ENCODE assay signal across 8 cellular contexts in genomic region chr22:19909350-19910179, GRCh38. TPM values are rescaled to one million over a fixed set of nuclear protein-coding genes. Genes with fewer than 3 reads are reported as not detected.
DNase-seq lines count a peak whose midpoint lies in the region; ATAC-seq and TF ChIP-seq lines count a peak whose summit lies in the region.

No MANE protein-coding gene starts in this region.

- H3K4me1 ChIP-seq in lung (ENCODE audit: control insufficient read depth in 2 of 2, insufficient read depth in 2 of 2, low read length in 2 of 2) = no peaks in the 10 kb centered on the region

- TF ChIP-seq CTCF in AG09319 (IDR thresholded peaks at IDR 0.05; ENCODE audit: low read depth, low read length) = peak; percentile 94
- TF ChIP-seq CTCF in dorsolateral prefrontal cortex (IDR thresholded peaks at IDR 0.05 in 54 of 56, conservative IDR thresholded peaks at IDR 0.05 in 2 of 56; ENCODE audit: low read depth in 1 of 56, partially characterized antibody in 56 of 56) = peak; percentile 60 to 93 (median 88)
- peak; percentile 95 for TF ChIP-seq CTCF in lung (IDR thresholded peaks at IDR 0.05; ENCODE audit: control extremely low read depth, extremely low read depth)

- H3K4me3 ChIP-seq in dorsolateral prefrontal cortex = no peak overlapping the region
- H3K4me3 ChIP-seq in lung = no peak overlapping the region

- intact Hi-C loops in dorsolateral prefrontal cortex (cut with DNase I) = loop anchor here (1.0 to 10.0 kb wide), 3 partner anchors 115 to 179 kb away; no protein-coding TSS in a partner anchor

- DNase-seq in AG09319 (ENCODE audit: extremely low read depth, low read depth) (peak; percentile 50), HCEC 1CT (peak; percentile 56), NCI-H82 treated with DMSO at 0.1 percent for 48 hours (lab: John Stamatoyannopoulos, UW; ENCODE audit: unreplicated experiment) (peak; percentile 27), dorsolateral prefrontal cortex (peak; percentile 79 to 92 (median 85)), lung (ENCODE audit: low spot score) (peak; percentile 81)
- DNase-seq in activated CD4-positive, alpha-beta T cell treated with anti-CD3 and anti-CD28 coated beads, Interleukin-2, amount 50 U/mL, for 48 hours = peak; percentile 86 to 88
- DNase-seq in stimulated activated CD8-positive, alpha-beta memory T cell treated with anti-CD3 and anti-CD28 coated beads, Interleukin-12 subunit alpha, Interleukin-12 subunit beta, amount 100 ng/mL, for 24 hours (ENCODE audit: extremely low read depth) = peak; percentile 59

- H3K27ac ChIP-seq in dorsolateral prefrontal cortex = no peak overlapping the region
- no peak overlapping the region for H3K27ac ChIP-seq in lung (ENCODE audit: low read depth in 1 of 2, low read length in 1 of 2)

- H3K27me3 ChIP-seq in dorsolateral prefrontal cortex (no peaks in the 10 kb centered on the region), lung (ENCODE audit: control insufficient read depth, insufficient read depth) (no peaks in the 10 kb centered on the region)

- H3K9me3 ChIP-seq in lung (ENCODE audit: control insufficient read depth in 2 of 2, insufficient read depth in 1 of 2, low read length in 1 of 2) = no peaks in the 10 kb centered on the region

- peak; percentile 77 for ATAC-seq in lung (ENCODE audit: insufficient read depth, low FRiP score)
- ATAC-seq in GM21526 (IDR thresholded peaks at IDR 0.05; ENCODE audit: low FRiP score, unreplicated experiment) = no peak

- WGBS in lung, 2 donors = 34 to 39% methylated on average over 6 of the region's 6 CpGs

- peaks cover 17 to 42% of the 10 kb centered on the region in 2 donors for H3K36me3 ChIP-seq in lung (ENCODE audit: control insufficient read depth in 2 of 2, insufficient read depth in 2 of 2, low read length in 2 of 2)

RNA-seq across cellular contexts. Expression of gene COMT, which starts 32.0 kb away (rescaled TPM):
- 100 to 1,000 TPM in 87 of 120 experiments, 10 to 100 TPM in 33; 72.4 to 193 (median 113) TPM for total RNA-seq in dorsolateral prefrontal cortex
- 100 to 1,000 TPM; 147 to 218 TPM for total RNA-seq in lung
- polyA plus RNA-seq in lung = 100 to 1,000 TPM; 198 to 272 TPM

RNA-seq across cellular contexts. Expression of gene TXNRD2, which starts 32.1 kb away (rescaled TPM):
- total RNA-seq in dorsolateral prefrontal cortex (10 to 100 TPM; 24.8 to 48.9 (median 32.2) TPM), lung (10 to 100 TPM; 20.3 to 41.1 TPM)
- 10 to 100 TPM; 23.3 to 59.2 TPM for polyA plus RNA-seq in lung

RNA-seq across cellular contexts. Expression of gene GNB1L, which starts 54.9 kb away (rescaled TPM):
- total RNA-seq in dorsolateral prefrontal cortex (10 to 100 TPM in 25 of 120 experiments, 1 to 10 TPM in 95; 4.8 to 17.5 (median 8.3) TPM), lung (1 to 10 TPM; 4.5 to 9.3 TPM)
- 1 to 10 TPM; 5.1 to 8.3 TPM for polyA plus RNA-seq in lung

RNA-seq across cellular contexts. Expression of gene RTL10, which starts 54.9 kb away (rescaled TPM):
- total RNA-seq in dorsolateral prefrontal cortex = 10 to 100 TPM; 15.9 to 53.5 (median 30.1) TPM
- total RNA-seq in lung = 10 to 100 TPM; 11.4 to 22.7 TPM
- 10 to 100 TPM in 1 of 2 donors, 1 to 10 TPM in 1; 7.4 to 11.7 TPM for polyA plus RNA-seq in lung

Comparison
In these comparisons a context has a peak if more than half of its experiments do, and no peak if none do; other contexts are left out.
1. DNase-seq: peak in every context shown above with its lines; median percentile 87 in activated CD4-positive, alpha-beta T cell treated with anti-CD3 and anti-CD28 coated beads, Interleukin-2, amount 50 U/mL, for 48 hours; 85 in dorsolateral prefrontal cortex; 81 in lung; 59 in stimulated activated CD8-positive, alpha-beta memory T cell treated with anti-CD3 and anti-CD28 coated beads, Interleukin-12 subunit alpha, Interleukin-12 subunit beta, amount 100 ng/mL, for 24 hours; 56 in HCEC 1CT; 50 in AG09319; 27 in NCI-H82 treated with DMSO at 0.1 percent for 48 hours.